Comparison of ENCODE assay signal across 11 cellular contexts in genomic region chr10:78330884-78331283, GRCh38.
"Had no signal": no experiment of that assay in that cellular context is flagged by ENCODE, and none has a peak within 500 bp of the region (broad histone marks: within the 10 kb centered on the region; RNA-seq: fewer than 3 reads in every experiment).

No MANE protein-coding gene starts in this region.

- H3K4me3 Mint-ChIP-seq: activated CD4-positive, alpha-beta memory T cell treated with anti-CD3 and anti-CD28 coated beads for 36 hours; activated naive CD8-positive, alpha-beta T cell treated with anti-CD3 and anti-CD28 coated beads, Interleukin-2, amount 50 U/mL, for 24 hours; activated T-helper 1 cell treated with anti-CD3 and anti-CD28 coated beads, Interleukin-12 subunit alpha, Interleukin-12 subunit beta, Interleukin-2, Interleukin-4 antibody, amounts not matched to agents 30 ng/mL and 10 ng/mL and 1 ng/mL, durations not matched to agents 14 hours and 24 hours and 36 hours; natural killer cell treated with Interleukin-12 subunit alpha and Interleukin-12 subunit beta and Interleukin-15 and Interleukin-18, amount 100 ng/mL, for 72 hours; stimulated activated naive B cell treated with anti-CD40 and anti-IgM and Interleukin-4, amounts not matched to agents 10 μg/mL and 1 μg/mL and 100 μg/mL, for 72 hours had no signal

- H3K4me1 Mint-ChIP-seq: activated naive CD8-positive, alpha-beta T cell treated with anti-CD3 and anti-CD28 coated beads, Interleukin-2, amount 50 U/mL, for 24 hours; stimulated activated naive B cell treated with anti-CD40 and anti-IgM and Interleukin-4, amounts not matched to agents 10 μg/mL and 1 μg/mL and 100 μg/mL, for 72 hours had no signal

- H3K27ac ChIP-seq: cardiac muscle cell, parathyroid adenoma, SJCRH30 had no signal

- DNase-seq: activated CD4-positive, alpha-beta memory T cell treated with anti-CD3 and anti-CD28 coated beads for 36 hours; activated CD4-positive, CD25-positive, alpha-beta regulatory T cell treated with anti-CD3 and anti-CD28 coated beads, Interleukin-2, amount 50 U/mL, for 72 hours; activated naive CD4-positive, alpha-beta T cell treated with Interleukin-2 at 50 U/mL for 16 hours; activated naive CD8-positive, alpha-beta T cell treated with anti-CD3 and anti-CD28 coated beads, Interleukin-2, amount 50 U/mL, for 24 hours; SJCRH30; stimulated activated naive B cell treated with anti-CD40 and anti-IgM and Interleukin-4, amounts not matched to agents 10 μg/mL and 1 μg/mL and 100 μg/mL, for 72 hours had no signal

- ATAC-seq: activated naive CD8-positive, alpha-beta T cell treated with anti-CD3 and anti-CD28 coated beads, Interleukin-2, amount 50 U/mL, for 24 hours; natural killer cell treated with Interleukin-12 subunit alpha and Interleukin-12 subunit beta and Interleukin-15 and Interleukin-18, amount 100 ng/mL, for 72 hours; stimulated activated naive B cell treated with anti-CD40 and anti-IgM and Interleukin-4, amounts not matched to agents 10 μg/mL and 1 μg/mL and 100 μg/mL, for 72 hours had no signal

- H3K9ac ChIP-seq: parathyroid adenoma had no signal

- H3K4me3 ChIP-seq: cardiac muscle cell, heart right ventricle, SJCRH30 had no signal

- H3K36me3 ChIP-seq: cardiac muscle cell, heart right ventricle, SJCRH30 had no signal

- H3K4me1 ChIP-seq: parathyroid adenoma, SJCRH30 had no signal

- H2AFZ ChIP-seq: parathyroid adenoma had no signal

- H3K79me2 ChIP-seq: parathyroid adenoma had no signal

- H3K27ac Mint-ChIP-seq: activated CD4-positive, alpha-beta memory T cell treated with anti-CD3 and anti-CD28 coated beads for 36 hours; activated naive CD8-positive, alpha-beta T cell treated with anti-CD3 and anti-CD28 coated beads, Interleukin-2, amount 50 U/mL, for 24 hours; activated T-helper 1 cell treated with anti-CD3 and anti-CD28 coated beads, Interleukin-12 subunit alpha, Interleukin-12 subunit beta, Interleukin-2, Interleukin-4 antibody, amounts not matched to agents 30 ng/mL and 10 ng/mL and 1 ng/mL, durations not matched to agents 14 hours and 24 hours and 36 hours; natural killer cell treated with Interleukin-12 subunit alpha and Interleukin-12 subunit beta and Interleukin-15 and Interleukin-18, amount 100 ng/mL, for 72 hours; stimulated activated naive B cell treated with anti-CD40 and anti-IgM and Interleukin-4, amounts not matched to agents 10 μg/mL and 1 μg/mL and 100 μg/mL, for 72 hours had no signal

- H3K27me3 ChIP-seq: cardiac muscle cell, heart right ventricle, SJCRH30 had no signal
